Comparison of ENCODE assay signal across 1 cellular context in the genomic region with DNA sequence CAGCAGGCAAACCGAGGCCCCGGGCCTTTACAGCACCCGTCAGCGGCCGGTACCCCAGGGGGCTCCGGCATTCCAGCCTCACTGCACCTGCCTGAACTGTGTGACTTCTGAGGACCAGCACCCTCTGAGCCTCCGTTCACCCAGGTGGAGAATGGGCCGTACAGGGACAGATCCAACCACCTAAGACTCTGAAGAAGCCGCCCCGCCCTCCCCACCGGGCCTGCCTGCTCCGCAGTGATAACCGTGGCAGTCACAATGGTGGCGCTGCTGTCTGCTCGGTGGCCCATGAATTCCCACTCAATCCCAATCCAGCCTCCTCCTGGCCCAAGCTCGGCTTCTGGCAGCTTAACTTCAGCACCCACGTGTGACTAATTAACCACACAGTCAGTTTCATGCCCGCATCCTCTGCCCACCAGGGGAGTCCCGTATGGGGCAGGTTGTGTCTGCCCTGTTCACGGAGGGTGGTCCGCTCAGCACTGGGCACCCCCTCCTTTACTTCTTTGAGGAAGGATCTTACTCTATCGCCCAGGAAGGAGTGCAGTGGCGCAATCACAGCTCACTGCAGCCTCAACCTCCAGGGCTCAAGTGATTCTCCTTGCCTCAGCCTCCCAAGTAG.
TF ChIP-seq lines count a peak whose summit lies in the region.

No MANE protein-coding gene starts in this region.

TF ChIP-seq in K562, 482 proteins besides CTCF, POLR2A, EP300 and RAD21:
- TF ChIP-seq PRPF4 (IDR thresholded peaks at IDR 0.05; ENCODE audit: insufficient read depth, low read depth, low read length, poor library complexity, severe bottlenecking) (no peak), CEBPB (tag; IDR thresholded peaks at IDR 0.05) (0 out of 2 replicates have a peak, but pooled peaks have one; percentile 23), ZFX (CRISPR knock-in tag; IDR thresholded peaks at IDR 0.05) (peak; percentile 9; the same call in 1 of the 2 replicates), RBFOX2 (IDR thresholded peaks at IDR 0.05; ENCODE audit: low read depth, low read length) (peak; percentile 47; the same call in 1 of the 2 replicates), PHF21A (IDR thresholded peaks at IDR 0.05; ENCODE audit: borderline replicate concordance, low read depth) (no peak), MCM2 (IDR thresholded peaks at IDR 0.05; ENCODE audit: low read depth) (no peak), FOXA3 (CRISPR knock-in tag; conservative IDR thresholded peaks at IDR 0.05 in 1 of 2, IDR thresholded peaks at IDR 0.05 in 1 of 2) (0 out of 4 replicates have a peak, but pooled peaks of 1 of the 2 experiments have one; percentile 23), ZNF695 (CRISPR knock-in tag; IDR thresholded peaks at IDR 0.05) (no peak), SRF (CRISPR knock-in tag; IDR thresholded peaks at IDR 0.05) (no peak), ZBED1 (IDR thresholded peaks at IDR 0.05) (no peak), ZNF717 (CRISPR knock-in tag; IDR thresholded peaks at IDR 0.05) (no peak)
- TF ChIP-seq, protein P1, sequence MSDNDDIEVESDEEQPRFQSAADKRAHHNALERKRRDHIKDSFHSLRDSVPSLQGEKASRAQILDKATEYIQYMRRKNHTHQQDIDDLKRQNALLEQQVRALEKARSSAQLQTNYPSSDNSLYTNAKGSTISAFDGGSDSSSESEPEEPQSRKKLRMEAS (CRISPR knock-in tag; IDR thresholded peaks at IDR 0.05): peak; percentile 34; the same call in 1 of the 2 replicates
- TF ChIP-seq, protein P2, sequence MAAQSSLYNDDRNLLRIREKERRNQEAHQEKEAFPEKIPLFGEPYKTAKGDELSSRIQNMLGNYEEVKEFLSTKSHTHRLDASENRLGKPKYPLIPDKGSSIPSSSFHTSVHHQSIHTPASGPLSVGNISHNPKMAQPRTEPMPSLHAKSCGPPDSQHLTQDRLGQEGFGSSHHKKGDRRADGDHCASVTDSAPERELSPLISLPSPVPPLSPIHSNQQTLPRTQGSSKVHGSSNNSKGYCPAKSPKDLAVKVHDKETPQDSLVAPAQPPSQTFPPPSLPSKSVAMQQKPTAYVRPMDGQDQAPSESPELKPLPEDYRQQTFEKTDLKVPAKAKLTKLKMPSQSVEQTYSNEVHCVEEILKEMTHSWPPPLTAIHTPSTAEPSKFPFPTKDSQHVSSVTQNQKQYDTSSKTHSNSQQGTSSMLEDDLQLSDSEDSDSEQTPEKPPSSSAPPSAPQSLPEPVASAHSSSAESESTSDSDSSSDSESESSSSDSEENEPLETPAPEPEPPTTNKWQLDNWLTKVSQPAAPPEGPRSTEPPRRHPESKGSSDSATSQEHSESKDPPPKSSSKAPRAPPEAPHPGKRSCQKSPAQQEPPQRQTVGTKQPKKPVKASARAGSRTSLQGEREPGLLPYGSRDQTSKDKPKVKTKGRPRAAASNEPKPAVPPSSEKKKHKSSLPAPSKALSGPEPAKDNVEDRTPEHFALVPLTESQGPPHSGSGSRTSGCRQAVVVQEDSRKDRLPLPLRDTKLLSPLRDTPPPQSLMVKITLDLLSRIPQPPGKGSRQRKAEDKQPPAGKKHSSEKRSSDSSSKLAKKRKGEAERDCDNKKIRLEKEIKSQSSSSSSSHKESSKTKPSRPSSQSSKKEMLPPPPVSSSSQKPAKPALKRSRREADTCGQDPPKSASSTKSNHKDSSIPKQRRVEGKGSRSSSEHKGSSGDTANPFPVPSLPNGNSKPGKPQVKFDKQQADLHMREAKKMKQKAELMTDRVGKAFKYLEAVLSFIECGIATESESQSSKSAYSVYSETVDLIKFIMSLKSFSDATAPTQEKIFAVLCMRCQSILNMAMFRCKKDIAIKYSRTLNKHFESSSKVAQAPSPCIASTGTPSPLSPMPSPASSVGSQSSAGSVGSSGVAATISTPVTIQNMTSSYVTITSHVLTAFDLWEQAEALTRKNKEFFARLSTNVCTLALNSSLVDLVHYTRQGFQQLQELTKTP (IDR thresholded peaks at IDR 0.05; ENCODE audit: low read depth in 1 of 2, partially characterized antibody in 2 of 2): no peak
- TF ChIP-seq, protein P3, sequence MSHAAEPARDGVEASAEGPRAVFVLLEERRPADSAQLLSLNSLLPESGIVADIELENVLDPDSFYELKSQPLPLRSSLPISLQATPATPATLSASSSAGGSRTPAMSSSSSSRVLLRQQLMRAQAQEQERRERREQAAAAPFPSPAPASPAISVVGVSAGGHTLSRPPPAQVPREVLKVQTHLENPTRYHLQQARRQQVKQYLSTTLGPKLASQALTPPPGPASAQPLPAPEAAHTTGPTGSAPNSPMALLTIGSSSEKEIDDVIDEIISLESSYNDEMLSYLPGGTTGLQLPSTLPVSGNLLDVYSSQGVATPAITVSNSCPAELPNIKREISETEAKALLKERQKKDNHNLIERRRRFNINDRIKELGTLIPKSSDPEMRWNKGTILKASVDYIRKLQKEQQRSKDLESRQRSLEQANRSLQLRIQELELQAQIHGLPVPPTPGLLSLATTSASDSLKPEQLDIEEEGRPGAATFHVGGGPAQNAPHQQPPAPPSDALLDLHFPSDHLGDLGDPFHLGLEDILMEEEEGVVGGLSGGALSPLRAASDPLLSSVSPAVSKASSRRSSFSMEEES (CRISPR knock-in tag; IDR thresholded peaks at IDR 0.05): no peak
- TF ChIP-seq, protein P4, sequence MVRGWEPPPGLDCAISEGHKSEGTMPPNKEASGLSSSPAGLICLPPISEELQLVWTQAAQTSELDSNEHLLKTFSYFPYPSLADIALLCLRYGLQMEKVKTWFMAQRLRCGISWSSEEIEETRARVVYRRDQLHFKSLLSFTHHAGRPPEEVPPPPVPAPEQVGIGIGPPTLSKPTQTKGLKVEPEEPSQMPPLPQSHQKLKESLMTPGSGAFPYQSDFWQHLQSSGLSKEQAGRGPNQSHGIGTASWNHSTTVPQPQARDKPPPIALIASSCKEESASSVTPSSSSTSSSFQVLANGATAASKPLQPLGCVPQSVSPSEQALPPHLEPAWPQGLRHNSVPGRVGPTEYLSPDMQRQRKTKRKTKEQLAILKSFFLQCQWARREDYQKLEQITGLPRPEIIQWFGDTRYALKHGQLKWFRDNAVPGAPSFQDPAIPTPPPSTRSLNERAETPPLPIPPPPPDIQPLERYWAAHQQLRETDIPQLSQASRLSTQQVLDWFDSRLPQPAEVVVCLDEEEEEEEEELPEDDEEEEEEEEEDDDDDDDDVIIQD (CRISPR knock-in tag; IDR thresholded peaks at IDR 0.05): no peak
- TF ChIP-seq, protein P5, sequence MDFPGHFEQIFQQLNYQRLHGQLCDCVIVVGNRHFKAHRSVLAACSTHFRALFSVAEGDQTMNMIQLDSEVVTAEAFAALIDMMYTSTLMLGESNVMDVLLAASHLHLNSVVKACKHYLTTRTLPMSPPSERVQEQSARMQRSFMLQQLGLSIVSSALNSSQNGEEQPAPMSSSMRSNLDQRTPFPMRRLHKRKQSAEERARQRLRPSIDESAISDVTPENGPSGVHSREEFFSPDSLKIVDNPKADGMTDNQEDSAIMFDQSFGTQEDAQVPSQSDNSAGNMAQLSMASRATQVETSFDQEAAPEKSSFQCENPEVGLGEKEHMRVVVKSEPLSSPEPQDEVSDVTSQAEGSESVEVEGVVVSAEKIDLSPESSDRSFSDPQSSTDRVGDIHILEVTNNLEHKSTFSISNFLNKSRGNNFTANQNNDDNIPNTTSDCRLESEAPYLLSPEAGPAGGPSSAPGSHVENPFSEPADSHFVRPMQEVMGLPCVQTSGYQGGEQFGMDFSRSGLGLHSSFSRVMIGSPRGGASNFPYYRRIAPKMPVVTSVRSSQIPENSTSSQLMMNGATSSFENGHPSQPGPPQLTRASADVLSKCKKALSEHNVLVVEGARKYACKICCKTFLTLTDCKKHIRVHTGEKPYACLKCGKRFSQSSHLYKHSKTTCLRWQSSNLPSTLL (IDR thresholded peaks at IDR 0.05): no peak
